In the genomic region with DNA sequence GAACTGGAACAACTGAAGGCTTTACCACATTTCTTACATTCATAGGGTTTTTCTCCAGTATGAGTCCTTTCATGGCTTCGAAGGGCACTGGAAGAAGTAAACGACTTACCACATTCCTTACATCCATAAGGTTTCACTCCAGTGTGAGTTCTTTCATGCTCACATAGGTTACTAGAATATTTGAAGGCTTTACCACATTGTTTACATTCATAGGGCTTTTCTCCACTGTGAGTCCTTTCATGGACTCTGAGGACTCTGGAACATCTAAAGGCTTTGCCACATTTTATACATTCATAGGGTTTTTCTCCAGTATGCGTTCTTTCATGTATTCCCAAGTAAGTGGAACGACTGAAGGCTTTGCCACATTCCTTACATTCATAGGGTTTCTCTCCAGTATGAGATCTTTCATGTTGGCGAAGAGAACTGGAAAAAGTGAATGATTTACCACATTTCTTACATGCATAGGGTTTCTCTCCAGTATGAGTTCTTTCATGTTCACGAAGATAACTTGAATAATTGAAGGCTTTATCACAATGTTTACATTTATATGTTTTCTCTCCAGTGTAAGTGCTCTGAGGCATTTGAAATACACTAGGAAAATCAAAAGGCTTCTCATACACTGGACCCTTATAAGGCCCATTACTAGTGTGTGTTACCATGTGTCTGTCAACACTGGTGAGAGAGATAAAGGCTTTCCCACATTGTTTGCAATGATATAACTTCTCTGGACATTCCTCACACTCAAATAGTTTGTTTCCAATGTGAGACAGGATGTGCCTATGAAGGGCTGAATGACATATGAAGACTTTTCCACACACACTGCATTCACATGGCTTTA, we compare ENCODE assay signal across 27 cellular contexts. TPM values are rescaled to one million over a fixed set of nuclear protein-coding genes. Genes with fewer than 3 reads are reported as not detected.
"Had no signal": no experiment of that assay in that cellular context is flagged by ENCODE, and none has a peak within 500 bp of the region (broad histone marks: within the 10 kb centered on the region; RNA-seq: fewer than 3 reads in every experiment).

No MANE protein-coding gene starts in this region.

- H3K4me1 ChIP-seq: esophagus muscularis mucosa, gastrocnemius medialis, left ventricle myocardium inferior, stomach, testis, vagina had no signal

- DNase-seq: activated CD4-positive, alpha-beta T cell treated with anti-CD3 and anti-CD28 coated beads, Interleukin-2, amount 10 ng/mL, durations not matched to agents 7 days and 5 days; activated CD4-positive, CD25-positive, alpha-beta regulatory T cell treated with anti-CD3 and anti-CD28 coated beads, Interleukin-2, amount 50 U/mL, for 72 hours; activated CD8-positive, alpha-beta memory T cell treated with anti-CD3 and anti-CD28 coated beads, Interleukin-2, amount 10 ng/mL, durations not matched to agents 7 days and 5 days; activated CD8-positive, alpha-beta T cell treated with anti-CD3 and anti-CD28 coated beads for 36 hours; activated gamma-delta T cell; aorta; effector memory CD4-positive, alpha-beta T cell; gastrocnemius medialis; hippocampal formation; left ventricle myocardium inferior; mammary epithelial cell; occipital lobe; posterior cingulate gyrus; stimulated activated CD4-positive, alpha-beta T cell treated with anti-CD3 and anti-CD28 coated beads, Interleukin-15, amount 100 ng/mL, for 24 hours; stomach; testis; trophoblast cell had no signal

- H3K27ac ChIP-seq: esophagus muscularis mucosa, gastrocnemius medialis, left ventricle myocardium inferior, stomach, testis, vagina, VCaP had no signal

- H3K27ac Mint-ChIP-seq: activated CD4-positive, alpha-beta T cell treated with anti-CD3 and anti-CD28 coated beads, Interleukin-2, amount 10 ng/mL, durations not matched to agents 7 days and 5 days; activated CD8-positive, alpha-beta memory T cell treated with anti-CD3 and anti-CD28 coated beads, Interleukin-2, amount 10 ng/mL, durations not matched to agents 7 days and 5 days; activated CD8-positive, alpha-beta T cell treated with anti-CD3 and anti-CD28 coated beads for 36 hours; activated naive CD4-positive, alpha-beta T cell treated with anti-CD3 and anti-CD28 coated beads, Interleukin-2, amount 50 U/mL, for 24 hours; activated T-helper 1 cell treated with anti-CD3 and anti-CD28 coated beads, Interleukin-12 subunit alpha, Interleukin-12 subunit beta, Interleukin-2, Interleukin-4 antibody, amounts not matched to agents 30 ng/mL and 10 ng/mL and 1 ng/mL, durations not matched to agents 14 hours and 24 hours and 36 hours; brain; stimulated activated memory B cell treated with anti-CD40 and anti-IgM and Interleukin-4, amounts not matched to agents 10 μg/mL and 1 μg/mL and 100 μg/mL, for 72 hours had no signal

- H3K4me2 ChIP-seq: smooth muscle cell had no signal

- H3K27me3 Mint-ChIP-seq: activated CD4-positive, alpha-beta T cell treated with anti-CD3 and anti-CD28 coated beads, Interleukin-2, amount 10 ng/mL, durations not matched to agents 7 days and 5 days; activated CD8-positive, alpha-beta memory T cell treated with anti-CD3 and anti-CD28 coated beads, Interleukin-2, amount 10 ng/mL, durations not matched to agents 7 days and 5 days; activated CD8-positive, alpha-beta T cell treated with anti-CD3 and anti-CD28 coated beads for 36 hours; activated naive CD4-positive, alpha-beta T cell treated with anti-CD3 and anti-CD28 coated beads, Interleukin-2, amount 50 U/mL, for 24 hours; brain; stimulated activated memory B cell treated with anti-CD40 and anti-IgM and Interleukin-4, amounts not matched to agents 10 μg/mL and 1 μg/mL and 100 μg/mL, for 72 hours had no signal

- H3K4me3 Mint-ChIP-seq: activated CD4-positive, alpha-beta T cell treated with anti-CD3 and anti-CD28 coated beads, Interleukin-2, amount 10 ng/mL, durations not matched to agents 7 days and 5 days; activated CD8-positive, alpha-beta memory T cell treated with anti-CD3 and anti-CD28 coated beads, Interleukin-2, amount 10 ng/mL, durations not matched to agents 7 days and 5 days; activated CD8-positive, alpha-beta T cell treated with anti-CD3 and anti-CD28 coated beads for 36 hours; activated naive CD4-positive, alpha-beta T cell treated with anti-CD3 and anti-CD28 coated beads, Interleukin-2, amount 50 U/mL, for 24 hours; activated T-helper 1 cell treated with anti-CD3 and anti-CD28 coated beads, Interleukin-12 subunit alpha, Interleukin-12 subunit beta, Interleukin-2, Interleukin-4 antibody, amounts not matched to agents 30 ng/mL and 10 ng/mL and 1 ng/mL, durations not matched to agents 14 hours and 24 hours and 36 hours; brain; stimulated activated memory B cell treated with anti-CD40 and anti-IgM and Interleukin-4, amounts not matched to agents 10 μg/mL and 1 μg/mL and 100 μg/mL, for 72 hours had no signal

- H3K4me3 ChIP-seq: esophagus muscularis mucosa, left ventricle myocardium inferior, smooth muscle cell, stomach, testis, vagina had no signal

- H3K9me3 ChIP-seq: testis had no signal

- ATAC-seq: activated CD8-positive, alpha-beta memory T cell treated with anti-CD3 and anti-CD28 coated beads, Interleukin-2, amount 10 ng/mL, durations not matched to agents 7 days and 5 days; activated CD8-positive, alpha-beta T cell treated with anti-CD3 and anti-CD28 coated beads for 36 hours; gastrocnemius medialis; sciatic nerve; stimulated activated memory B cell treated with anti-CD40 and anti-IgM and Interleukin-4, amounts not matched to agents 10 μg/mL and 1 μg/mL and 100 μg/mL, for 72 hours had no signal

- H3K27me3 ChIP-seq: esophagus muscularis mucosa, gastrocnemius medialis, stomach, testis, vagina had no signal

- H3K4me1 Mint-ChIP-seq: activated CD4-positive, alpha-beta T cell treated with anti-CD3 and anti-CD28 coated beads, Interleukin-2, amount 10 ng/mL, durations not matched to agents 7 days and 5 days; activated CD8-positive, alpha-beta memory T cell treated with anti-CD3 and anti-CD28 coated beads, Interleukin-2, amount 10 ng/mL, durations not matched to agents 7 days and 5 days; activated naive CD4-positive, alpha-beta T cell treated with anti-CD3 and anti-CD28 coated beads, Interleukin-2, amount 50 U/mL, for 24 hours; brain; stimulated activated memory B cell treated with anti-CD40 and anti-IgM and Interleukin-4, amounts not matched to agents 10 μg/mL and 1 μg/mL and 100 μg/mL, for 72 hours had no signal

RNA-seq across cellular contexts. Expression of a gene that starts 29.8 kb away (rescaled TPM):
- total RNA-seq: aorta, cardiac septum, esophagus muscularis mucosa, gastrocnemius medialis, left ventricle myocardium inferior had no signal
- polyA plus RNA-seq: aorta had no signal
